Comparison of ENCODE assay signal across 30 cellular contexts in the genomic region with DNA sequence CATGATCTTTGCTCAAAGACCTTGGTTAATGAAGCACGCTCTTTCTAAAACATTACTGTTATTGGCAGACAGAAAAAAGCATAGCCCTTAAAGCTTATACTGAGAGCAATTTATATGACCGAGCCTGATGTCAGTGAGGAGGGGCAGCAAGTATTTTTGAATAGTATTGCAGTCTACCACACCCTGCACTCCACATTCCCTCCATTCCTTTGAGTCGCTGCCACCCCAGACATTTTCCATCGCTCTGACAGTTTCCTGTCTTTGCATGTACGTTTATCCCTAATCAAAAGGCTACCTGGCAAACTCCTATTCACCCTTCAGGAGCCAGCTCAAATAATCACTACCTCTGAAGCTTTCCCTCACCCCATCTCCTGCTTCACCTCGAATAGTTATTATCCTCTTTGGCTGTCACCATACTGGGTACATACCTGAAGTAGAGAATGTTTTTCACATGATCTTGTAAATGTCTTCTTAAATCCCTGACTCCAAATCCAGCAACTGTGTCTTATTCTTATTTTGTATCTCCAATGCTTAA. TPM values are rescaled to one million over a fixed set of nuclear protein-coding genes. Genes with fewer than 3 reads are reported as not detected.
DNase-seq lines count a peak whose midpoint lies in the region; ATAC-seq and TF ChIP-seq lines count a peak whose summit lies in the region.
"Had no signal": no experiment of that assay in that cellular context is flagged by ENCODE, and none has a peak within 500 bp of the region (broad histone marks: within the 10 kb centered on the region; RNA-seq: fewer than 3 reads in every experiment).

No MANE protein-coding gene starts in this region.

- TF ChIP-seq CTCF in foreskin keratinocyte (conservative IDR thresholded peaks at IDR 0.05), result no peak

- H3K4me1 ChIP-seq in foreskin keratinocyte, result peaks cover 9% of the 10 kb centered on the region
- H3K4me1 ChIP-seq: breast epithelium, uterus had no signal

- peak overlapping the region; percentile 8 to 48 (median 12) for H3K27ac Mint-ChIP-seq in IgD-negative memory B cell
- H3K27ac Mint-ChIP-seq: activated naive CD4-positive, alpha-beta T cell treated with anti-CD3 and anti-CD28 coated beads, Interleukin-2, amount 50 U/mL, for 24 hours; activated T-helper 2 cell treated with anti-CD3 and anti-CD28 coated beads, Interferon-gamma antibody, Interleukin-2, Interleukin-4, amounts not matched to agents 10 μg/mL and 5 μg/mL and 100 μg/mL, durations not matched to agents 14 hours and 24 hours and 36 hours had no signal

- intact Hi-C loops in cardiac septum (cut with DNase I), result loop anchor here (5.0 to 10.0 kb wide), 2 partner anchors 178 to 805 kb away; no protein-coding TSS in a partner anchor

- peak; percentile 14 for DNase-seq in A172 (ENCODE audit: low spot score)
- peak; percentile 39 to 71 for DNase-seq in foreskin keratinocyte
- DNase-seq in myocyte (ENCODE audit: low read depth), result peak; percentile 50
- DNase-seq in NCI-H82 (lab: John Stamatoyannopoulos, UW), result no peak
- no peak for DNase-seq in MG63
- no peak for DNase-seq in amniotic stem cell (lab: John Stamatoyannopoulos, UW)
- no peak for DNase-seq in cardiac septum (ENCODE audit: low spot score)
- DNase-seq: activated CD4-positive, alpha-beta T cell treated with anti-CD3 and anti-CD28 coated beads for 48 hours; activated CD8-positive, alpha-beta memory T cell treated with anti-CD3 and anti-CD28 coated beads for 24 hours; activated T-cell treated with anti-CD3 and anti-CD28 coated beads for 4 hours; amygdala; CD4-positive, alpha-beta T cell; effector CD8-positive, alpha-beta T cell; erythroblast; MV-4-11; Peyer's patch; posterior cingulate gyrus; SHP77 treated with DMSO at 0.1 percent for 48 hours; stimulated activated naive CD4-positive, alpha-beta T cell treated with Interleukin-2 at 50 U/mL for 16 hours; uterus; WERI-Rb-1 had no signal

- H3K9me3 ChIP-seq in MG63, result peaks cover 4% of the 10 kb centered on the region
- H3K9me3 ChIP-seq: Peyer's patch, right atrium auricular region, suprapubic skin, uterus had no signal

- peaks cover 0 to 13% (median 5%) of the 10 kb centered on the region in 3 donors for H3K9me3 Mint-ChIP-seq in IgD-negative memory B cell

- no peaks in the 10 kb centered on the region for H3K36me3 ChIP-seq in MG63
- H3K36me3 ChIP-seq: breast epithelium, Peyer's patch, right atrium auricular region, uterus, WERI-Rb-1 had no signal

- H3K27me3 ChIP-seq in foreskin keratinocyte, result no peaks in the 10 kb centered on the region
- no peaks in the 10 kb centered on the region for H3K27me3 ChIP-seq in MG63
- H3K27me3 ChIP-seq: breast epithelium, Peyer's patch, right atrium auricular region, suprapubic skin, uterus had no signal

- peaks cover 10 to 45% (median 22%) of the 10 kb centered on the region in 3 donors for H3K4me1 Mint-ChIP-seq in IgD-negative memory B cell

- ATAC-seq in foreskin keratinocyte, result no peak

- H3K36me3 Mint-ChIP-seq in IgD-negative memory B cell, result peaks cover 7% of the 10 kb centered on the region

- no peak overlapping the region for H3K27ac ChIP-seq in foreskin keratinocyte
- H3K27ac ChIP-seq: breast epithelium, coronary artery, HL-60, Peyer's patch, right atrium auricular region, suprapubic skin, uterus, WERI-Rb-1 had no signal

- no peak overlapping the region for H3K4me3 ChIP-seq in MG63
- H3K4me3 ChIP-seq: breast epithelium, coronary artery, Peyer's patch, right atrium auricular region, smooth muscle cell, suprapubic skin, uterus had no signal

- H3K4me3 Mint-ChIP-seq in IgD-negative memory B cell, result peak overlapping the region in 1 of 4 donors; percentile 51
- H3K4me3 Mint-ChIP-seq: activated naive CD4-positive, alpha-beta T cell treated with anti-CD3 and anti-CD28 coated beads, Interleukin-2, amount 50 U/mL, for 24 hours; CD4-positive, alpha-beta T cell had no signal

- H3K27me3 Mint-ChIP-seq in IgD-negative memory B cell, result no peaks in the 10 kb centered on the region
- H3K27me3 Mint-ChIP-seq: activated naive CD4-positive, alpha-beta T cell treated with anti-CD3 and anti-CD28 coated beads, Interleukin-2, amount 50 U/mL, for 24 hours; CD4-positive, alpha-beta T cell had no signal

RNA-seq across cellular contexts. Expression of a gene that starts 5.5 kb away (rescaled TPM):
- total RNA-seq in A172 (2014; rRNA removed; shearing (Covaris generic)), result 73.6 and 82.2 TPM in 2 replicates
- polyA plus RNA-seq in IgD-negative memory B cell (217 TPM), foreskin keratinocyte (39.9 and 43.7 TPM in 2 replicates)
- total RNA-seq in foreskin keratinocyte (54.8 and 56.1 TPM in 2 replicates), myocyte (65.9 and 141 TPM in 2 replicates), cardiac septum (91.7 TPM)
- 61.1 TPM for polyA plus RNA-seq in myocyte (2012)
- 104 and 126 TPM in 2 replicates for total RNA-seq in MG63 (2014; rRNA removed; shearing (Covaris generic); ENCODE audit: low replicate concordance)

Comparison
In these comparisons a context has a peak if more than half of its experiments do, and no peak if none do; other contexts are left out.
1. DNase-seq: peak in A172 (single experiment), foreskin keratinocyte (2 of 2) and myocyte (single experiment); none in NCI-H82 (single experiment), MG63 (single experiment), amniotic stem cell (single experiment) and cardiac septum (single experiment).